16 cellular contexts compared by ENCODE assay signal in the genomic region with DNA sequence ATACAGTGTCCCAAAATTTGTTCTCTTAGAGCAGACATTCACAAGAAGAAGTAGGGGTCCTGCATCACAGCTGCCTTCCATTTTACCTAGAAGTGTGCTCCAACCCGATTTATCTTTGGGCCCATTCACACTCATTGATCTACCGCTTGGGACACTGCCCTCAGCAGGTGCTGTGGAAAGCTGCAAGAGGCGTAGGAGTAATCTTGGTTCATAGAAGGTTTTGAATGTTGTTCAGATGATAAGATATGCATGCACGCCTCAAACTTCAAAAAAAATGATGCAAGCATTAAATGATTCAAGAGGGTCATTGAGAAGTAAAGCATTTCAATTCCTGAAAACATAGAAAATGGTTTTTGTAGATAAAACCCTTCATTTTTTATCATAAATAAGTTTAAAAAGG. TPM values are rescaled to one million over a fixed set of nuclear protein-coding genes. Genes with fewer than 3 reads are reported as not detected.
DNase-seq lines count a peak whose midpoint lies in the region; ATAC-seq, FAIRE-seq and TF ChIP-seq lines count a peak whose summit lies in the region.
"Had no signal": no experiment of that assay in that cellular context is flagged by ENCODE, and none has a peak within 500 bp of the region (broad histone marks: within the 10 kb centered on the region; RNA-seq: fewer than 3 reads in every experiment).

No MANE protein-coding gene starts in this region.

- no peak overlapping the region for H3K27ac ChIP-seq in SK-N-SH (ENCODE audit: low read depth in 2 of 2, low read length in 1 of 2)
- H3K27ac ChIP-seq in pancreas, result no peak overlapping the region
- H3K27ac ChIP-seq: gastrocnemius medialis, left ventricle myocardium inferior, parathyroid adenoma had no signal

- H3K4me3 ChIP-seq in SK-N-SH (ENCODE audit: low read depth in 2 of 2, low read length in 1 of 2) (no peak overlapping the region), pancreas (no peak overlapping the region)
- H3K4me3 ChIP-seq: gastrocnemius medialis, left ventricle myocardium inferior, testis had no signal

- no peaks in the 10 kb centered on the region; the same call in 1 of the 2 replicates for H3K79me2 ChIP-seq in SK-N-SH (ENCODE audit: insufficient read depth)
- H3K79me2 ChIP-seq: parathyroid adenoma had no signal

- no peak overlapping the region for H2AFZ ChIP-seq in SK-N-SH (ENCODE audit: low read depth)
- H2AFZ ChIP-seq: parathyroid adenoma had no signal

- H3K27ac Mint-ChIP-seq in activated CD4-positive, alpha-beta memory T cell treated with anti-CD3 and anti-CD28 coated beads for 36 hours, result no peak overlapping the region

- H3K4me1 Mint-ChIP-seq in activated CD4-positive, alpha-beta memory T cell treated with anti-CD3 and anti-CD28 coated beads for 36 hours (ENCODE audit: low read depth), result peaks cover 48% of the 10 kb centered on the region

- no peaks in the 10 kb centered on the region for H4K20me1 ChIP-seq in SK-N-SH (ENCODE audit: insufficient read depth)

- DNase-seq in SK-N-SH, result no peak
- peak; percentile 28 for DNase-seq in NAMALWA (ENCODE audit: low spot score)
- DNase-seq in cerebellar cortex (ENCODE audit: low spot score), result peak; percentile 62
- no peak for DNase-seq in pancreas
- DNase-seq in activated CD4-positive, alpha-beta memory T cell treated with anti-CD3 and anti-CD28 coated beads for 36 hours, result no peak
- DNase-seq in NCI-H2196 treated with DMSO at 0.1 percent for 48 hours (lab: John Stamatoyannopoulos, UW; ENCODE audit: unreplicated experiment), result no peak
- DNase-seq: activated CD4-positive, CD25-positive, alpha-beta regulatory T cell treated with anti-CD3 and anti-CD28 coated beads, Interleukin-2, amount 50 U/mL, for 72 hours; gastrocnemius medialis; left ventricle myocardium inferior; testis had no signal

- peak; percentile 33; the same call in 1 of the 2 replicates for TF ChIP-seq RAD21 in SK-N-SH (IDR thresholded peaks at IDR 0.05; ENCODE audit: low read length)

- H3K9me3 ChIP-seq in SK-N-SH, result no peaks in the 10 kb centered on the region
- no peaks in the 10 kb centered on the region for H3K9me3 ChIP-seq in pancreas
- H3K9me3 ChIP-seq: gastrocnemius medialis, left ventricle myocardium inferior, testis had no signal

- H3K27me3 ChIP-seq in SK-N-SH (ENCODE audit: insufficient read depth) (no peaks in the 10 kb centered on the region), pancreas (no peaks in the 10 kb centered on the region)
- H3K27me3 ChIP-seq: gastrocnemius medialis, testis had no signal

- no peaks in the 10 kb centered on the region for H3K9me3 Mint-ChIP-seq in activated CD4-positive, alpha-beta memory T cell treated with anti-CD3 and anti-CD28 coated beads for 36 hours
- H3K9me3 Mint-ChIP-seq: central memory CD8-positive, alpha-beta T cell had no signal

- H3K4me1 ChIP-seq in SK-N-SH (ENCODE audit: control insufficient read depth in 1 of 2, insufficient read depth in 2 of 2, low read depth in 1 of 2, low read length in 1 of 2) (peaks cover 8 to 24% of the 10 kb centered on the region in 2 experiments), pancreas (peaks cover 0 to 11% (median 8%) of the 10 kb centered on the region in 3 donors)
- H3K4me1 ChIP-seq: parathyroid adenoma had no signal

- H3F3A ChIP-seq in SK-N-SH (replicated peaks; ENCODE audit: insufficient read depth), result peaks cover 14% of the 10 kb centered on the region

- no peaks in the 10 kb centered on the region for H3K36me3 Mint-ChIP-seq in activated CD4-positive, alpha-beta memory T cell treated with anti-CD3 and anti-CD28 coated beads for 36 hours

- CTCF ChIA-PET in SK-N-SH (lab: Yijun Ruan, JAX), result interaction anchor here (3.7 to 3.8 kb wide), 2 partner anchors 399 to 417 kb away, joined by 12 to 42 read pairs; no protein-coding TSS in a partner anchor
- CTCF ChIA-PET in activated CD4-positive, alpha-beta memory T cell treated with anti-CD3 and anti-CD28 coated beads for 36 hours (lab: Charles Lee), result interaction anchor here (0.6 to 4.6 kb wide), 5 partner anchors 43 to 601 kb away, joined by 3 to 25 read pairs (median 3); no protein-coding TSS in a partner anchor

- POLR2A ChIA-PET in SK-N-SH (lab: Yijun Ruan, JAX), result no interaction called here
- POLR2A ChIA-PET in activated CD4-positive, alpha-beta memory T cell treated with anti-CD3 and anti-CD28 coated beads for 36 hours (lab: Charles Lee), result no interaction called here

- no peaks in the 10 kb centered on the region for H3K9me2 ChIP-seq in SK-N-SH

- H3K4me3 Mint-ChIP-seq in activated CD4-positive, alpha-beta memory T cell treated with anti-CD3 and anti-CD28 coated beads for 36 hours, result no peak overlapping the region
- H3K4me3 Mint-ChIP-seq: central memory CD8-positive, alpha-beta T cell had no signal

- H3K36me3 ChIP-seq in SK-N-SH (replicated peaks in 1 of 2; ENCODE audit: control insufficient read depth in 1 of 2, insufficient read depth in 2 of 2, low read length in 1 of 2) (no peaks in the 10 kb centered on the region), pancreas (no peaks in the 10 kb centered on the region)
- H3K36me3 ChIP-seq: gastrocnemius medialis, left ventricle myocardium inferior had no signal

- TF ChIP-seq EP300 in SK-N-SH (IDR thresholded peaks at IDR 0.05; ENCODE audit: borderline replicate concordance in 1 of 2, low read depth in 1 of 2, low read length in 1 of 2), result no peak

- H3K4me2 ChIP-seq in SK-N-SH, result no peak overlapping the region

- 92% methylated on average over 4 of the region's 4 CpGs for WGBS in SK-N-SH (ENCODE audit: low lambda C conversion rate)
- 44 to 46% methylated on average over 4 of the region's 4 CpGs for WGBS in pancreas, 2 donors

- intact Hi-C loops in pancreas (cut with DNase I), result no loop called here
- intact Hi-C loops in activated CD4-positive, alpha-beta memory T cell treated with anti-CD3 and anti-CD28 coated beads for 36 hours (cut with micrococcal nuclease), result no loop called here

- no peak for ATAC-seq in SK-N-SH treated with all-trans-retinoic acid at 6 μM for 48 hours
- ATAC-seq in pancreas, result peak in 3 of 4 donors; percentile 29 to 56 (median 50)
- ATAC-seq in HG03571 (IDR thresholded peaks at IDR 0.05; ENCODE audit: unreplicated experiment), result no peak
- ATAC-seq: gastrocnemius medialis had no signal

- TF ChIP-seq CTCF in SK-N-SH (IDR thresholded peaks at IDR 0.05), result peak; percentile 23
- no peak for TF ChIP-seq CTCF in pancreas (IDR thresholded peaks at IDR 0.05)

- no peak overlapping the region for H3K9ac ChIP-seq in SK-N-SH
- H3K9ac ChIP-seq: parathyroid adenoma had no signal

- no peaks in the 10 kb centered on the region for H3K27me3 Mint-ChIP-seq in activated CD4-positive, alpha-beta memory T cell treated with anti-CD3 and anti-CD28 coated beads for 36 hours
- H3K27me3 Mint-ChIP-seq: central memory CD8-positive, alpha-beta T cell had no signal

- no peak for FAIRE-seq in pancreas (lab: Jason Lieb, UNC)

TF ChIP-seq in SK-N-SH, 30 proteins besides CTCF, POLR2A, EP300 and RAD21 (continues in another document):
- TF ChIP-seq GABPA (IDR thresholded peaks at IDR 0.05; ENCODE audit: low read depth) (no peak), SIN3A (IDR thresholded peaks at IDR 0.05; ENCODE audit: borderline replicate concordance, low read depth, low read length) (no peak), SMC3 (IDR thresholded peaks at IDR 0.05; ENCODE audit: low read depth, low read length) (no peak), TCF12 (IDR thresholded peaks at IDR 0.05) (no peak), FOXJ3 (CRISPR knock-in tag; IDR thresholded peaks at IDR 0.05) (no peak), RCOR1 (IDR thresholded peaks at IDR 0.05; ENCODE audit: low read length) (no peak), CHD2 (IDR thresholded peaks at IDR 0.05; ENCODE audit: low read length, partially characterized antibody) (no peak), JUND (IDR thresholded peaks at IDR 0.05) (no peak)
- TF ChIP-seq, protein P1, sequence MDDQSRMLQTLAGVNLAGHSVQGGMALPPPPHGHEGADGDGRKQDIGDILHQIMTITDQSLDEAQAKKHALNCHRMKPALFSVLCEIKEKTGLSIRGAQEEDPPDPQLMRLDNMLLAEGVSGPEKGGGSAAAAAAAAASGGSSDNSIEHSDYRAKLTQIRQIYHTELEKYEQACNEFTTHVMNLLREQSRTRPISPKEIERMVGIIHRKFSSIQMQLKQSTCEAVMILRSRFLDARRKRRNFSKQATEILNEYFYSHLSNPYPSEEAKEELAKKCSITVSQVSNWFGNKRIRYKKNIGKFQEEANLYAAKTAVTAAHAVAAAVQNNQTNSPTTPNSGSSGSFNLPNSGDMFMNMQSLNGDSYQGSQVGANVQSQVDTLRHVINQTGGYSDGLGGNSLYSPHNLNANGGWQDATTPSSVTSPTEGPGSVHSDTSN (IDR thresholded peaks at IDR 0.05), result no peak

TF ChIP-seq in SK-N-SH treated with all-trans-retinoic acid at 6 μM for 48 hours, 23 proteins besides CTCF, POLR2A, EP300 and RAD21 (continues in another document):
- TF ChIP-seq, protein P2, sequence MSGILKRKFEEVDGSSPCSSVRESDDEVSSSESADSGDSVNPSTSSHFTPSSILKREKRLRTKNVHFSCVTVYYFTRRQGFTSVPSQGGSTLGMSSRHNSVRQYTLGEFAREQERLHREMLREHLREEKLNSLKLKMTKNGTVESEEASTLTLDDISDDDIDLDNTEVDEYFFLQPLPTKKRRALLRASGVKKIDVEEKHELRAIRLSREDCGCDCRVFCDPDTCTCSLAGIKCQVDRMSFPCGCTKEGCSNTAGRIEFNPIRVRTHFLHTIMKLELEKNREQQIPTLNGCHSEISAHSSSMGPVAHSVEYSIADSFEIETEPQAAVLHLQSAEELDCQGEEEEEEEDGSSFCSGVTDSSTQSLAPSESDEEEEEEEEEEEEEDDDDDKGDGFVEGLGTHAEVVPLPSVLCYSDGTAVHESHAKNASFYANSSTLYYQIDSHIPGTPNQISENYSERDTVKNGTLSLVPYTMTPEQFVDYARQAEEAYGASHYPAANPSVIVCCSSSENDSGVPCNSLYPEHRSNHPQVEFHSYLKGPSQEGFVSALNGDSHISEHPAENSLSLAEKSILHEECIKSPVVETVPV (CRISPR knock-in tag; IDR thresholded peaks at IDR 0.05), result no peak
- no peak for TF ChIP-seq TCF4 (CRISPR knock-in tag; IDR thresholded peaks at IDR 0.05; ENCODE audit: borderline replicate concordance)
- TF ChIP-seq ZFP3 (CRISPR knock-in tag; IDR thresholded peaks at IDR 0.05), result no peak
- no peak for TF ChIP-seq BACH2 (CRISPR knock-in tag; IDR thresholded peaks at IDR 0.05; ENCODE audit: borderline replicate concordance)
- no peak for TF ChIP-seq OSR1 (CRISPR knock-in tag; IDR thresholded peaks at IDR 0.05)
- no peak for TF ChIP-seq ZC3H10 (CRISPR knock-in tag; IDR thresholded peaks at IDR 0.05)
- TF ChIP-seq ZNF70 (CRISPR knock-in tag; IDR thresholded peaks at IDR 0.05), result no peak

RNA-seq across cellular contexts. Expression of a gene that starts 18.6 kb away (rescaled TPM):
- not detected in 2 replicates for polyA plus RNA-seq in SK-N-SH (2012; rRNA removed)
- not detected in 2 replicates for polyA plus RNA-seq in SK-N-SH (2012; cell fraction: cytosol; rRNA removed)
- not detected in 2 replicates for polyA plus RNA-seq in SK-N-SH (2012; cell fraction: nucleus; rRNA removed)
- not detected for total RNA-seq in pancreas
- not detected for polyA plus RNA-seq in pancreas
- total RNA-seq in activated CD4-positive, alpha-beta memory T cell treated with anti-CD3 and anti-CD28 coated beads for 36 hours, result not detected
- total RNA-seq: Daoy, SK-MEL-5 had no signal

RNA-seq across cellular contexts. Expression of a gene that starts 42.0 kb away (rescaled TPM):
- polyA plus RNA-seq in SK-N-SH (2012; rRNA removed) (20.6 and 31.4 TPM in 2 replicates), pancreas (10 to 100 TPM; 13.8 to 17.9 TPM)
- polyA plus RNA-seq in SK-N-SH (2012; cell fraction: cytosol; rRNA removed), result 26.9 and 28.5 TPM in 2 replicates
- 10.9 and 20.1 TPM in 2 replicates for polyA plus RNA-seq in SK-N-SH (2012; cell fraction: nucleus; rRNA removed)
- 10 to 100 TPM in 5 of 6 donors, 1 to 10 TPM in 1; 9.5 to 18.5 (median 12.7) TPM for total RNA-seq in pancreas
- 10 to 100 TPM; 16.6 to 17.4 TPM for total RNA-seq in activated CD4-positive, alpha-beta memory T cell treated with anti-CD3 and anti-CD28 coated beads for 36 hours

Comparison
In these comparisons a context has a peak if more than half of its experiments do, and no peak if none do; other contexts are left out.
1. DNase-seq: peak in NAMALWA (single experiment) and cerebellar cortex (single experiment); none in SK-N-SH (single experiment), pancreas (0 of 6), activated CD4-positive, alpha-beta memory T cell treated with anti-CD3 and anti-CD28 coated beads for 36 hours (single experiment) and NCI-H2196 treated with DMSO at 0.1 percent for 48 hours (single experiment).
2. ATAC-seq: peak in pancreas (3 of 4); none in SK-N-SH treated with all-trans-retinoic acid at 6 μM for 48 hours (single experiment) and HG03571 (single experiment).